In genomic region chr19:50301607-50301971, GRCh38 we compare ENCODE assay signal across 19 cellular contexts. TPM values are rescaled to one million over a fixed set of nuclear protein-coding genes. Genes with fewer than 3 reads are reported as not detected.
DNase-seq lines count a peak whose midpoint lies in the region; ATAC-seq and TF ChIP-seq lines count a peak whose summit lies in the region.
"Had no signal": no experiment of that assay in that cellular context is flagged by ENCODE, and none has a peak within 500 bp of the region (broad histone marks: within the 10 kb centered on the region; RNA-seq: fewer than 3 reads in every experiment).

No MANE protein-coding gene starts in this region.

- DNase-seq in activated CD4-positive, alpha-beta T cell treated with anti-CD3 and anti-CD28 coated beads for 36 hours = peak; percentile 29
- DNase-seq in activated CD4-positive, alpha-beta T cell treated with anti-CD3 and anti-CD28 coated beads for 1 hour = no peak
- peak; percentile 42 for DNase-seq in upper lobe of right lung
- no peak for DNase-seq in H4 (ENCODE audit: low spot score)
- no peak for DNase-seq in HAP-1 (ENCODE audit: low spot score in 2 of 2)
- DNase-seq: BE2C; CD8-positive, alpha-beta T cell; COR-L47; DMS153; DMS79 treated with DMSO at 0.1 percent for 48 hours; H9 had no signal

- in situ Hi-C loops in HAP-1 (cut with MboI; ENCODE audit: low sequenced_read_pairs) = no loop called here

- H3K27me3 ChIP-seq in ACC112 (ENCODE audit: insufficient read depth, low read length) (no peaks in the 10 kb centered on the region), upper lobe of right lung (no peaks in the 10 kb centered on the region), HAP-1 (ENCODE audit: low read depth) (no peaks in the 10 kb centered on the region)
- H3K27me3 ChIP-seq: BE2C had no signal

- H3K4me1 ChIP-seq in ACC112 (ENCODE audit: control insufficient read depth, insufficient read depth, low read length, unreplicated experiment) (no peaks in the 10 kb centered on the region), upper lobe of right lung (no peaks in the 10 kb centered on the region), HAP-1 (no peaks in the 10 kb centered on the region)
- H3K4me1 ChIP-seq: BE2C had no signal

- peaks cover 2% of the 10 kb centered on the region for H3K36me3 Mint-ChIP-seq in activated CD4-positive, alpha-beta T cell treated with anti-CD3 and anti-CD28 coated beads for 36 hours (ENCODE audit: low read depth)
- H3K36me3 Mint-ChIP-seq: CD8-positive, alpha-beta T cell; IgD-negative memory B cell had no signal

- H3K27ac Mint-ChIP-seq in activated CD4-positive, alpha-beta T cell treated with anti-CD3 and anti-CD28 coated beads for 36 hours = no peak overlapping the region
- H3K27ac Mint-ChIP-seq: CD8-positive, alpha-beta T cell; GM23338; HFFc6; IgD-negative memory B cell had no signal

- no peak for TF ChIP-seq CTCF in upper lobe of right lung (IDR thresholded peaks at IDR 0.05)

- H3K4me3 Mint-ChIP-seq in activated CD4-positive, alpha-beta T cell treated with anti-CD3 and anti-CD28 coated beads for 36 hours = no peak overlapping the region
- H3K4me3 Mint-ChIP-seq: CD8-positive, alpha-beta T cell; GM23338; H9 had no signal

- no peaks in the 10 kb centered on the region for H3K9me3 ChIP-seq in upper lobe of right lung
- H3K9me3 ChIP-seq in HAP-1 = no peaks in the 10 kb centered on the region
- H3K9me3 ChIP-seq: BE2C had no signal

- H3K4me3 ChIP-seq in ACC112 (ENCODE audit: low read depth, low read length) = no peak overlapping the region
- H3K4me3 ChIP-seq in upper lobe of right lung = no peak overlapping the region
- no peak overlapping the region for H3K4me3 ChIP-seq in HAP-1
- H3K4me3 ChIP-seq: GM23338 had no signal

- H3K79me2 ChIP-seq in ACC112 (ENCODE audit: control insufficient read depth, insufficient read depth, low read length, unreplicated experiment) = no peaks in the 10 kb centered on the region

- ATAC-seq in activated CD4-positive, alpha-beta T cell treated with anti-CD3 and anti-CD28 coated beads for 36 hours = peak; percentile 14
- no peak for ATAC-seq in upper lobe of right lung
- ATAC-seq: CD8-positive, alpha-beta T cell; GM23338 had no signal

- H3K27me3 Mint-ChIP-seq in activated CD4-positive, alpha-beta T cell treated with anti-CD3 and anti-CD28 coated beads for 36 hours = peaks cover 29% of the 10 kb centered on the region

- peaks cover 18% of the 10 kb centered on the region for H3K4me1 Mint-ChIP-seq in activated CD4-positive, alpha-beta T cell treated with anti-CD3 and anti-CD28 coated beads for 36 hours
- H3K4me1 Mint-ChIP-seq: GM23338, H9 had no signal

- CTCF ChIA-PET in activated CD4-positive, alpha-beta T cell treated with anti-CD3 and anti-CD28 coated beads for 36 hours (lab: Charles Lee) = interaction anchor here (0.7 kb wide), 1 partner anchor 62 kb away, joined by 3 read pairs; no protein-coding TSS in a partner anchor

- intact Hi-C loops in activated CD4-positive, alpha-beta T cell treated with anti-CD3 and anti-CD28 coated beads for 36 hours (cut with DNase I, micrococcal nuclease) = loop anchor here in 1 of 2 experiments (1.0 kb wide), 3 partner anchors 24 to 46 kb away; partner anchors contain the start of gene KCNC3
- intact Hi-C loops in upper lobe of right lung (cut with DNase I) = no loop called here

- peaks cover 9% of the 10 kb centered on the region for H3K9me3 Mint-ChIP-seq in activated CD4-positive, alpha-beta T cell treated with anti-CD3 and anti-CD28 coated beads for 36 hours (ENCODE audit: low read depth)
- H3K9me3 Mint-ChIP-seq: H9, HFFc6 had no signal

- POLR2A ChIA-PET in activated CD4-positive, alpha-beta T cell treated with anti-CD3 and anti-CD28 coated beads for 36 hours (lab: Charles Lee) = no interaction called here

- H3K36me3 ChIP-seq in ACC112 (ENCODE audit: insufficient read depth, low read length) (no peaks in the 10 kb centered on the region), upper lobe of right lung (no peaks in the 10 kb centered on the region), HAP-1 (replicated peaks) (no peaks in the 10 kb centered on the region)
- H3K36me3 ChIP-seq: BE2C had no signal

- H3K27ac ChIP-seq in ACC112 (ENCODE audit: low read depth, low read length) (peak overlapping the region; percentile 56; the same call in 1 of the 2 replicates), angular gyrus (ENCODE audit: low read depth, low read length) (peak overlapping the region; percentile 48), upper lobe of right lung (no peak overlapping the region)
- H3K27ac ChIP-seq: C4-2B had no signal

- H2AFZ ChIP-seq in ACC112 (ENCODE audit: low read length, unreplicated experiment) = no peak overlapping the region
- H2AFZ ChIP-seq: GM23338 had no signal

RNA-seq across cellular contexts. Expression of gene KCNC3, which starts 27.6 kb away (rescaled TPM):
- total RNA-seq in activated CD4-positive, alpha-beta T cell treated with anti-CD3 and anti-CD28 coated beads for 36 hours = 1 to 10 TPM; 9.1 to 9.7 TPM
- 12.8 TPM for total RNA-seq in upper lobe of right lung
- total RNA-seq in H4 (2014; rRNA removed; shearing (Covaris generic)) = 0.06 and 0.47 TPM in 2 replicates
- total RNA-seq: A172, HFFc6, HT1080 had no signal

Comparison
In these comparisons a context has a peak if more than half of its experiments do, and no peak if none do; other contexts are left out.
1. DNase-seq: peak in activated CD4-positive, alpha-beta T cell treated with anti-CD3 and anti-CD28 coated beads for 36 hours (single experiment) and upper lobe of right lung (single experiment); none in activated CD4-positive, alpha-beta T cell treated with anti-CD3 and anti-CD28 coated beads for 1 hour (single experiment), H4 (single experiment) and HAP-1 (0 of 2).